Comparison of ENCODE assay signal across 10 cellular contexts in genomic region chr3:189981668-189982067, GRCh38.
DNase-seq lines count a peak whose midpoint lies in the region; ATAC-seq and TF ChIP-seq lines count a peak whose summit lies in the region.
"Had no signal": no experiment of that assay in that cellular context is flagged by ENCODE, and none has a peak within 500 bp of the region (broad histone marks: within the 10 kb centered on the region; RNA-seq: fewer than 3 reads in every experiment).

No MANE protein-coding gene starts in this region.

- H3K27me3 ChIP-seq in subcutaneous abdominal adipose tissue (ENCODE audit: control insufficient read depth in 5 of 5, insufficient read depth in 4 of 5, low read length in 5 of 5), result no peaks in the 10 kb centered on the region

- DNase-seq in HFFc6 (peak; percentile 89), astrocyte of the cerebellum (ENCODE audit: low read depth) (peak; percentile 91), hepatic stellate cell (ENCODE audit: low spot score) (peak; percentile 54), DMS53 (lab: John Stamatoyannopoulos, UW) (no peak)
- no peak for DNase-seq in stimulated activated CD4-positive, alpha-beta T cell treated with anti-CD3 and anti-CD28 coated beads, Interleukin-2, amount 100 ng/mL, for 48 hours
- no peak for DNase-seq in activated T-cell treated with anti-CD3 and anti-CD28 coated beads, Interleukin-2, amount 50 U/mL, for 4 hours
- DNase-seq: mesendoderm, NCI-H1930 had no signal

- H3K36me3 ChIP-seq in subcutaneous abdominal adipose tissue (ENCODE audit: control insufficient read depth in 5 of 5, insufficient read depth in 5 of 5, low read length in 5 of 5), result no peaks in the 10 kb centered on the region

- peaks cover 2 to 31% (median 20%) of the 10 kb centered on the region in 5 donors for H3K4me1 ChIP-seq in subcutaneous abdominal adipose tissue (ENCODE audit: control insufficient read depth in 5 of 5, insufficient read depth in 5 of 5, low read length in 5 of 5)

- H3K9me3 ChIP-seq in subcutaneous abdominal adipose tissue (ENCODE audit: control insufficient read depth in 5 of 5, low read length in 5 of 5), result no peaks in the 10 kb centered on the region

- no peak for ATAC-seq in activated T-cell treated with anti-CD3 and anti-CD28 coated beads, Interleukin-2, amount 50 U/mL, for 4 hours
- ATAC-seq in GM18502 (IDR thresholded peaks at IDR 0.05; ENCODE audit: poor library complexity, unreplicated experiment), result no peak

- TF ChIP-seq CTCF in HFFc6 (IDR thresholded peaks at IDR 0.05) (no peak), astrocyte of the cerebellum (IDR thresholded peaks at IDR 0.05; ENCODE audit: low read depth, low read length, missing control alignments) (no peak)

- peaks cover 32% of the 10 kb centered on the region for H3K4me1 Mint-ChIP-seq in HFFc6 (ENCODE audit: low read depth)
- H3K4me1 Mint-ChIP-seq in activated T-cell treated with anti-CD3 and anti-CD28 coated beads, Interleukin-2, amount 50 U/mL, for 4 hours (ENCODE audit: low read depth), result no peaks in the 10 kb centered on the region

- peak overlapping the region; percentile 48 for H3K27ac ChIP-seq in subcutaneous abdominal adipose tissue (ENCODE audit: low read depth, low read length)

- H3K27me3 Mint-ChIP-seq in HFFc6 (ENCODE audit: insufficient read depth), result peaks cover 2% of the 10 kb centered on the region; the same call in 1 of the 2 replicates
- peaks cover 24% of the 10 kb centered on the region for H3K27me3 Mint-ChIP-seq in activated T-cell treated with anti-CD3 and anti-CD28 coated beads, Interleukin-2, amount 50 U/mL, for 4 hours (ENCODE audit: low read depth)

- H3K4me3 ChIP-seq in astrocyte of the cerebellum (ENCODE audit: low read depth, low read length) (no peak overlapping the region), subcutaneous abdominal adipose tissue (ENCODE audit: low read depth in 1 of 5, low read length in 5 of 5) (no peak overlapping the region)

- H3K27ac Mint-ChIP-seq in HFFc6, result peak overlapping the region; percentile 69

- H3K36me3 Mint-ChIP-seq in HFFc6 (ENCODE audit: low read depth), result peaks cover 19% of the 10 kb centered on the region; the same call in 1 of the 2 replicates
- no peaks in the 10 kb centered on the region for H3K36me3 Mint-ChIP-seq in activated T-cell treated with anti-CD3 and anti-CD28 coated beads, Interleukin-2, amount 50 U/mL, for 4 hours (ENCODE audit: insufficient read depth)

- H3K9ac ChIP-seq in subcutaneous abdominal adipose tissue (ENCODE audit: low read length in 5 of 5), result no peak overlapping the region

- in situ Hi-C loops in astrocyte of the cerebellum (cut with HindIII; ENCODE audit: low sequenced_read_pairs), result no loop called here

- peak overlapping the region; percentile 11; the same call in 1 of the 2 replicates for H3K4me3 Mint-ChIP-seq in HFFc6
- H3K4me3 Mint-ChIP-seq in activated T-cell treated with anti-CD3 and anti-CD28 coated beads, Interleukin-2, amount 50 U/mL, for 4 hours, result no peak overlapping the region

- no peaks in the 10 kb centered on the region for H3K9me3 Mint-ChIP-seq in HFFc6
- H3K9me3 Mint-ChIP-seq in activated T-cell treated with anti-CD3 and anti-CD28 coated beads, Interleukin-2, amount 50 U/mL, for 4 hours, result no peaks in the 10 kb centered on the region

Comparison
In these comparisons a context has a peak if more than half of its experiments do, and no peak if none do; other contexts are left out.
1. DNase-seq: peak in HFFc6 (single experiment), astrocyte of the cerebellum (single experiment) and hepatic stellate cell (single experiment); none in stimulated activated CD4-positive, alpha-beta T cell treated with anti-CD3 and anti-CD28 coated beads, Interleukin-2, amount 100 ng/mL, for 48 hours (0 of 2), DMS53 (single experiment) and activated T-cell treated with anti-CD3 and anti-CD28 coated beads, Interleukin-2, amount 50 U/mL, for 4 hours (single experiment).